29 cellular contexts compared by ENCODE assay signal in genomic region chr16:79349803-79350202, GRCh38.
"Had no signal": no experiment of that assay in that cellular context is flagged by ENCODE, and none has a peak within 500 bp of the region (broad histone marks: within the 10 kb centered on the region; RNA-seq: fewer than 3 reads in every experiment).

No MANE protein-coding gene starts in this region.

- H3K4me3 ChIP-seq: stomach, suprapubic skin, testis, thoracic aorta, thyroid gland, tibial artery, tibial nerve, transverse colon, upper lobe of left lung, upper lobe of right lung, uterus, vagina had no signal

- H3K27ac ChIP-seq: stomach, suprapubic skin, testis, thoracic aorta, thyroid gland, tibial artery, tibial nerve, transverse colon, upper lobe of left lung, upper lobe of right lung, uterus, vagina had no signal

- DNase-seq: stimulated activated CD4-positive, alpha-beta T cell treated with anti-CD3 and anti-CD28 coated beads, Interleukin-2, amount 100 ng/mL, for 48 hours; stimulated activated CD4-positive, alpha-beta T cell treated with anti-CD3 and anti-CD28 coated beads, Interleukin-4, amount 100 ng/mL, for 1 hour; stimulated activated CD4-positive, alpha-beta T cell treated with anti-CD3 and anti-CD28 coated beads, Interleukin-4, amount 100 ng/mL, for 24 hours; stimulated activated CD4-positive, alpha-beta T cell treated with anti-CD3 and anti-CD28 coated beads, Interleukin-4, amount 100 ng/mL, for 4 hours; stimulated activated CD8-positive, alpha-beta memory T cell treated with anti-CD3 and anti-CD28 coated beads, Interleukin-4, amount 100 ng/mL, for 48 hours; stimulated activated naive B cell treated with anti-CD40 and anti-IgM and Interleukin-4, amounts not matched to agents 10 μg/mL and 1 μg/mL and 100 μg/mL, for 72 hours; stimulated activated naive CD4-positive, alpha-beta T cell; stimulated activated naive CD4-positive, alpha-beta T cell treated with Interleukin-2 at 50 U/mL for 16 hours; stimulated activated naive CD8-positive, alpha-beta T cell treated with anti-CD3 and anti-CD28 coated beads, Interleukin-15, amount 100 ng/mL, for 72 hours; stimulated activated naive CD8-positive, alpha-beta T cell treated with anti-CD3 and anti-CD28 coated beads, Interleukin-15, Interleukin-2, amounts not matched to agents 100 U/mL and 50 U/mL, for 24 hours; stomach; substantia nigra; testis; thyroid gland; tibial artery; transverse colon; trophoblast cell; upper lobe of left lung; upper lobe of right lung; uterus had no signal

- H3K4me1 ChIP-seq: stomach, thyroid gland, tibial artery, transverse colon, upper lobe of left lung, upper lobe of right lung, uterus had no signal

- H3K36me3 Mint-ChIP-seq: stimulated activated effector memory CD8-positive, alpha-beta T cell treated with anti-CD3 and anti-CD28 coated beads, Interleukin-12 subunit alpha, Interleukin-12 subunit beta, amount 100 ng/mL, for 72 hours; stimulated activated memory B cell treated with anti-CD40 and anti-IgM and Interleukin-4, amounts not matched to agents 10 μg/mL and 1 μg/mL and 100 μg/mL, for 72 hours; stimulated activated naive B cell treated with anti-CD40 and anti-IgM and Interleukin-4, amounts not matched to agents 10 μg/mL and 1 μg/mL and 100 μg/mL, for 72 hours; type B pancreatic cell had no signal

- H3K4me3 Mint-ChIP-seq: stimulated activated memory B cell treated with anti-CD40 and anti-IgM and Interleukin-4, amounts not matched to agents 10 μg/mL and 1 μg/mL and 100 μg/mL, for 72 hours; stimulated activated naive B cell treated with anti-CD40 and anti-IgM and Interleukin-4, amounts not matched to agents 10 μg/mL and 1 μg/mL and 100 μg/mL, for 72 hours; stimulated activated naive CD8-positive, alpha-beta T cell treated with anti-CD3 and anti-CD28 coated beads, Interleukin-15, amount 100 ng/mL, for 72 hours; stimulated activated naive CD8-positive, alpha-beta T cell treated with anti-CD3 and anti-CD28 coated beads, Interleukin-15, Interleukin-2, amounts not matched to agents 100 ng/mL and 50 ng/mL, for 24 hours; type B pancreatic cell had no signal

- H3K27me3 ChIP-seq: stomach, suprapubic skin, testis, thyroid gland, tibial nerve, transverse colon, upper lobe of left lung, upper lobe of right lung, uterus, vagina had no signal

- H3K36me3 ChIP-seq: stomach, suprapubic skin, thoracic aorta, thyroid gland, tibial artery, tibial nerve, transverse colon, upper lobe of left lung, upper lobe of right lung, uterus, vagina had no signal

- H3K4me1 Mint-ChIP-seq: stimulated activated memory B cell treated with anti-CD40 and anti-IgM and Interleukin-4, amounts not matched to agents 10 μg/mL and 1 μg/mL and 100 μg/mL, for 72 hours; stimulated activated naive B cell treated with anti-CD40 and anti-IgM and Interleukin-4, amounts not matched to agents 10 μg/mL and 1 μg/mL and 100 μg/mL, for 72 hours; stimulated activated naive CD8-positive, alpha-beta T cell treated with anti-CD3 and anti-CD28 coated beads, Interleukin-15, amount 100 ng/mL, for 72 hours had no signal

- FAIRE-seq: urothelium cell line had no signal

- H3K9me3 Mint-ChIP-seq: stimulated activated effector memory CD8-positive, alpha-beta T cell treated with anti-CD3 and anti-CD28 coated beads, Interleukin-12 subunit alpha, Interleukin-12 subunit beta, amount 100 ng/mL, for 72 hours; stimulated activated memory B cell treated with anti-CD40 and anti-IgM and Interleukin-4, amounts not matched to agents 10 μg/mL and 1 μg/mL and 100 μg/mL, for 72 hours; stimulated activated naive B cell treated with anti-CD40 and anti-IgM and Interleukin-4, amounts not matched to agents 10 μg/mL and 1 μg/mL and 100 μg/mL, for 72 hours; stimulated activated naive CD8-positive, alpha-beta T cell treated with anti-CD3 and anti-CD28 coated beads, Interleukin-15, amount 100 ng/mL, for 72 hours; stimulated activated naive CD8-positive, alpha-beta T cell treated with anti-CD3 and anti-CD28 coated beads, Interleukin-15, Interleukin-2, amounts not matched to agents 100 ng/mL and 50 ng/mL, for 24 hours; type B pancreatic cell had no signal

- ATAC-seq: stimulated activated effector memory CD8-positive, alpha-beta T cell treated with anti-CD3 and anti-CD28 coated beads, Interleukin-12 subunit alpha, Interleukin-12 subunit beta, amount 100 ng/mL, for 72 hours; stimulated activated memory B cell treated with anti-CD40 and anti-IgM and Interleukin-4, amounts not matched to agents 10 μg/mL and 1 μg/mL and 100 μg/mL, for 72 hours; stimulated activated naive B cell treated with anti-CD40 and anti-IgM and Interleukin-4, amounts not matched to agents 10 μg/mL and 1 μg/mL and 100 μg/mL, for 72 hours; stimulated activated naive CD8-positive, alpha-beta T cell treated with anti-CD3 and anti-CD28 coated beads, Interleukin-15, amount 100 ng/mL, for 72 hours; stimulated activated naive CD8-positive, alpha-beta T cell treated with anti-CD3 and anti-CD28 coated beads, Interleukin-15, Interleukin-2, amounts not matched to agents 100 U/mL and 50 U/mL, for 24 hours; upper lobe of right lung had no signal

- H3K9me3 ChIP-seq: stomach, suprapubic skin, testis, thoracic aorta, thyroid gland, tibial artery, tibial nerve, transverse colon, upper lobe of left lung, upper lobe of right lung, uterus, vagina had no signal

- H3K27ac Mint-ChIP-seq: stimulated activated memory B cell treated with anti-CD40 and anti-IgM and Interleukin-4, amounts not matched to agents 10 μg/mL and 1 μg/mL and 100 μg/mL, for 72 hours; stimulated activated naive B cell treated with anti-CD40 and anti-IgM and Interleukin-4, amounts not matched to agents 10 μg/mL and 1 μg/mL and 100 μg/mL, for 72 hours; stimulated activated naive CD8-positive, alpha-beta T cell treated with anti-CD3 and anti-CD28 coated beads, Interleukin-15, Interleukin-2, amounts not matched to agents 100 ng/mL and 50 ng/mL, for 24 hours; type B pancreatic cell had no signal
